ENCODE assay signal across 2 cellular contexts in the genomic region with DNA sequence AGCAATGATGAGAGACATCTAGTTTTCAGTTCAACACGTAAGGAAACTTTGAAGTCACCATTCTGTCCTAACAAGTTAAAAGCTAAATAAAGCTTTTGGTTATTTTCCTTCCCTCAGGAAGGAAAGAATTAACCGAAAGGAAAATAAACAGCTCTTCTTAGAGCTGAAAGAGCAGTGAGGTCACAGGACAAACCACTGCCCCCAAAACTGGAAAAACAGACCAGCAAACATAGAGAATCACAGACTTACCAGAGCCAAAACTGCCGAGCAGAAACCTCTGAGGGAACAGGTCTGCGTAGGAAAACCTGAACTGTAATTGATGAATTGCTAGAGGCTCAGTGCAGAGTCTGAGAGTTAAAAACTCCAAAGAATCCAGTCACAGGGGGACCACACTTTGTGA.
TF ChIP-seq lines count a peak whose summit lies in the region.

No MANE protein-coding gene starts in this region.

TF ChIP-seq in GM23338, 12 proteins besides CTCF, POLR2A, EP300 and RAD21:
- TF ChIP-seq, protein P1, sequence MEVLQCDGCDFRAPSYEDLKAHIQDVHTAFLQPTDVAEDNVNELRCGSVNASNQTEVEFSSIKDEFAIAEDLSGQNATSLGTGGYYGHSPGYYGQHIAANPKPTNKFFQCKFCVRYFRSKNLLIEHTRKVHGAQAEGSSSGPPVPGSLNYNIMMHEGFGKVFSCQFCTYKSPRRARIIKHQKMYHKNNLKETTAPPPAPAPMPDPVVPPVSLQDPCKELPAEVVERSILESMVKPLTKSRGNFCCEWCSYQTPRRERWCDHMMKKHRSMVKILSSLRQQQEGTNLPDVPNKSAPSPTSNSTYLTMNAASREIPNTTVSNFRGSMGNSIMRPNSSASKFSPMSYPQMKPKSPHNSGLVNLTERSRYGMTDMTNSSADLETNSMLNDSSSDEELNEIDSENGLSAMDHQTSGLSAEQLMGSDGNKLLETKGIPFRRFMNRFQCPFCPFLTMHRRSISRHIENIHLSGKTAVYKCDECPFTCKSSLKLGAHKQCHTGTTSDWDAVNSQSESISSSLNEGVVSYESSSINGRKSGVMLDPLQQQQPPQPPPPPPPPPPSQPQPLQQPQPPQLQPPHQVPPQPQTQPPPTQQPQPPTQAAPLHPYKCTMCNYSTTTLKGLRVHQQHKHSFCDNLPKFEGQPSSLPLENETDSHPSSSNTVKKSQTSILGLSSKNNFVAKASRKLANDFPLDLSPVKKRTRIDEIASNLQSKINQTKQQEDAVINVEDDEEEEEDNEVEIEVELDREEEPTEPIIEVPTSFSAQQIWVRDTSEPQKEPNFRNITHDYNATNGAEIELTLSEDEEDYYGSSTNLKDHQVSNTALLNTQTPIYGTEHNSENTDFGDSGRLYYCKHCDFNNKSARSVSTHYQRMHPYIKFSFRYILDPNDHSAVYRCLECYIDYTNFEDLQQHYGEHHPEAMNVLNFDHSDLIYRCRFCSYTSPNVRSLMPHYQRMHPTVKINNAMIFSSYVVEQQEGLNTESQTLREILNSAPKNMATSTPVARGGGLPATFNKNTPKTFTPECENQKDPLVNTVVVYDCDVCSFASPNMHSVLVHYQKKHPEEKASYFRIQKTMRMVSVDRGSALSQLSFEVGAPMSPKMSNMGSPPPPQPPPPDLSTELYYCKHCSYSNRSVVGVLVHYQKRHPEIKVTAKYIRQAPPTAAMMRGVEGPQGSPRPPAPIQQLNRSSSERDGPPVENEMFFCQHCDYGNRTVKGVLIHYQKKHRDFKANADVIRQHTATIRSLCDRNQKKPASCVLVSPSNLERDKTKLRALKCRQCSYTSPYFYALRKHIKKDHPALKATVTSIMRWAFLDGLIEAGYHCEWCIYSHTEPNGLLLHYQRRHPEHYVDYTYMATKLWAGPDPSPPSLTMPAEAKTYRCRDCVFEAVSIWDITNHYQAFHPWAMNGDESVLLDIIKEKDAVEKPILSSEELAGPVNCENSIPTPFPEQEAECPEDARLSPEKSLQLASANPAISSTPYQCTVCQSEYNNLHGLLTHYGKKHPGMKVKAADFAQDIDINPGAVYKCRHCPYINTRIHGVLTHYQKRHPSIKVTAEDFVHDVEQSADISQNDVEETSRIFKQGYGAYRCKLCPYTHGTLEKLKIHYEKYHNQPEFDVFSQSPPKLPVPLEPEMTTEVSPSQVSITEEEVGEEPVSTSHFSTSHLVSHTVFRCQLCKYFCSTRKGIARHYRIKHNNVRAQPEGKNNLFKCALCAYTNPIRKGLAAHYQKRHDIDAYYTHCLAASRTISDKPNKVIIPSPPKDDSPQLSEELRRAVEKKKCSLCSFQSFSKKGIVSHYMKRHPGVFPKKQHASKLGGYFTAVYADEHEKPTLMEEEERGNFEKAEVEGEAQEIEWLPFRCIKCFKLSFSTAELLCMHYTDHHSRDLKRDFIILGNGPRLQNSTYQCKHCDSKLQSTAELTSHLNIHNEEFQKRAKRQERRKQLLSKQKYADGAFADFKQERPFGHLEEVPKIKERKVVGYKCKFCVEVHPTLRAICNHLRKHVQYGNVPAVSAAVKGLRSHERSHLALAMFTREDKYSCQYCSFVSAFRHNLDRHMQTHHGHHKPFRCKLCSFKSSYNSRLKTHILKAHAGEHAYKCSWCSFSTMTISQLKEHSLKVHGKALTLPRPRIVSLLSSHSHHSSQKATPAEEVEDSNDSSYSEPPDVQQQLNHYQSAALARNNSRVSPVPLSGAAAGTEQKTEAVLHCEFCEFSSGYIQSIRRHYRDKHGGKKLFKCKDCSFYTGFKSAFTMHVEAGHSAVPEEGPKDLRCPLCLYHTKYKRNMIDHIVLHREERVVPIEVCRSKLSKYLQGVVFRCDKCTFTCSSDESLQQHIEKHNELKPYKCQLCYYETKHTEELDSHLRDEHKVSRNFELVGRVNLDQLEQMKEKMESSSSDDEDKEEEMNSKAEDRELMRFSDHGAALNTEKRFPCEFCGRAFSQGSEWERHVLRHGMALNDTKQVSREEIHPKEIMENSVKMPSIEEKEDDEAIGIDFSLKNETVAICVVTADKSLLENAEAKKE (CRISPR knock-in tag; IDR thresholded peaks at IDR 0.05) = no peak
- TF ChIP-seq ZNF114 (CRISPR knock-in tag; IDR thresholded peaks at IDR 0.05) (no peak), EZH2phosphoT487 (IDR thresholded peaks at IDR 0.05; ENCODE audit: unreplicated experiment) (no peak), STAT1 (IDR thresholded peaks at IDR 0.05; ENCODE audit: unreplicated experiment) (no peak), POLR2AphosphoS5 (IDR thresholded peaks at IDR 0.05; ENCODE audit: low read depth) (no peak), ZNF331 (CRISPR knock-in tag; IDR thresholded peaks at IDR 0.05; ENCODE audit: low read depth) (no peak), EZH2 (IDR thresholded peaks at IDR 0.05; ENCODE audit: low read depth, unreplicated experiment) (no peak), JUNB (IDR thresholded peaks at IDR 0.05; ENCODE audit: unreplicated experiment) (no peak)
- TF ChIP-seq, protein P2, sequence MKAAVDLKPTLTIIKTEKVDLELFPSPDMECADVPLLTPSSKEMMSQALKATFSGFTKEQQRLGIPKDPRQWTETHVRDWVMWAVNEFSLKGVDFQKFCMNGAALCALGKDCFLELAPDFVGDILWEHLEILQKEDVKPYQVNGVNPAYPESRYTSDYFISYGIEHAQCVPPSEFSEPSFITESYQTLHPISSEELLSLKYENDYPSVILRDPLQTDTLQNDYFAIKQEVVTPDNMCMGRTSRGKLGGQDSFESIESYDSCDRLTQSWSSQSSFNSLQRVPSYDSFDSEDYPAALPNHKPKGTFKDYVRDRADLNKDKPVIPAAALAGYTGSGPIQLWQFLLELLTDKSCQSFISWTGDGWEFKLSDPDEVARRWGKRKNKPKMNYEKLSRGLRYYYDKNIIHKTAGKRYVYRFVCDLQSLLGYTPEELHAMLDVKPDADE (IDR thresholded peaks at IDR 0.05) = no peak
- TF ChIP-seq, protein P3, sequence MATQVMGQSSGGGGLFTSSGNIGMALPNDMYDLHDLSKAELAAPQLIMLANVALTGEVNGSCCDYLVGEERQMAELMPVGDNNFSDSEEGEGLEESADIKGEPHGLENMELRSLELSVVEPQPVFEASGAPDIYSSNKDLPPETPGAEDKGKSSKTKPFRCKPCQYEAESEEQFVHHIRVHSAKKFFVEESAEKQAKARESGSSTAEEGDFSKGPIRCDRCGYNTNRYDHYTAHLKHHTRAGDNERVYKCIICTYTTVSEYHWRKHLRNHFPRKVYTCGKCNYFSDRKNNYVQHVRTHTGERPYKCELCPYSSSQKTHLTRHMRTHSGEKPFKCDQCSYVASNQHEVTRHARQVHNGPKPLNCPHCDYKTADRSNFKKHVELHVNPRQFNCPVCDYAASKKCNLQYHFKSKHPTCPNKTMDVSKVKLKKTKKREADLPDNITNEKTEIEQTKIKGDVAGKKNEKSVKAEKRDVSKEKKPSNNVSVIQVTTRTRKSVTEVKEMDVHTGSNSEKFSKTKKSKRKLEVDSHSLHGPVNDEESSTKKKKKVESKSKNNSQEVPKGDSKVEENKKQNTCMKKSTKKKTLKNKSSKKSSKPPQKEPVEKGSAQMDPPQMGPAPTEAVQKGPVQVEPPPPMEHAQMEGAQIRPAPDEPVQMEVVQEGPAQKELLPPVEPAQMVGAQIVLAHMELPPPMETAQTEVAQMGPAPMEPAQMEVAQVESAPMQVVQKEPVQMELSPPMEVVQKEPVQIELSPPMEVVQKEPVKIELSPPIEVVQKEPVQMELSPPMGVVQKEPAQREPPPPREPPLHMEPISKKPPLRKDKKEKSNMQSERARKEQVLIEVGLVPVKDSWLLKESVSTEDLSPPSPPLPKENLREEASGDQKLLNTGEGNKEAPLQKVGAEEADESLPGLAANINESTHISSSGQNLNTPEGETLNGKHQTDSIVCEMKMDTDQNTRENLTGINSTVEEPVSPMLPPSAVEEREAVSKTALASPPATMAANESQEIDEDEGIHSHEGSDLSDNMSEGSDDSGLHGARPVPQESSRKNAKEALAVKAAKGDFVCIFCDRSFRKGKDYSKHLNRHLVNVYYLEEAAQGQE (IDR thresholded peaks at IDR 0.05; ENCODE audit: unreplicated experiment) = no peak

TF ChIP-seq in K562, 482 proteins besides CTCF, POLR2A, EP300 and RAD21:
- TF ChIP-seq IRF2 (CRISPR knock-in tag; IDR thresholded peaks at IDR 0.05) = no peak
- no peak for TF ChIP-seq RBM15 (IDR thresholded peaks at IDR 0.05; ENCODE audit: insufficient read depth, low read length)
- no peak for TF ChIP-seq POLR2B (IDR thresholded peaks at IDR 0.05; ENCODE audit: low read depth, partially characterized antibody)
- TF ChIP-seq NFE2L1 (tag; IDR thresholded peaks at IDR 0.05; ENCODE audit: borderline replicate concordance, low read depth) = no peak
- no peak for TF ChIP-seq BCL6 (CRISPR knock-in tag; IDR thresholded peaks at IDR 0.05)
- no peak for TF ChIP-seq HDGF (IDR thresholded peaks at IDR 0.05)
- TF ChIP-seq TOE1 (IDR thresholded peaks at IDR 0.05; ENCODE audit: borderline replicate concordance) = no peak
- TF ChIP-seq TOE1 (CRISPR knock-in tag; IDR thresholded peaks at IDR 0.05; ENCODE audit: borderline replicate concordance, low read depth) = no peak
- TF ChIP-seq ZNF324 (CRISPR knock-in tag; IDR thresholded peaks at IDR 0.05) = no peak
- TF ChIP-seq RFX7 (CRISPR knock-in tag; IDR thresholded peaks at IDR 0.05) = no peak
- TF ChIP-seq ZNF644 (tag; IDR thresholded peaks at IDR 0.05; ENCODE audit: low read depth) = no peak
- no peak for TF ChIP-seq NFRKB (IDR thresholded peaks at IDR 0.05; ENCODE audit: low read depth)
- TF ChIP-seq, protein P4, sequence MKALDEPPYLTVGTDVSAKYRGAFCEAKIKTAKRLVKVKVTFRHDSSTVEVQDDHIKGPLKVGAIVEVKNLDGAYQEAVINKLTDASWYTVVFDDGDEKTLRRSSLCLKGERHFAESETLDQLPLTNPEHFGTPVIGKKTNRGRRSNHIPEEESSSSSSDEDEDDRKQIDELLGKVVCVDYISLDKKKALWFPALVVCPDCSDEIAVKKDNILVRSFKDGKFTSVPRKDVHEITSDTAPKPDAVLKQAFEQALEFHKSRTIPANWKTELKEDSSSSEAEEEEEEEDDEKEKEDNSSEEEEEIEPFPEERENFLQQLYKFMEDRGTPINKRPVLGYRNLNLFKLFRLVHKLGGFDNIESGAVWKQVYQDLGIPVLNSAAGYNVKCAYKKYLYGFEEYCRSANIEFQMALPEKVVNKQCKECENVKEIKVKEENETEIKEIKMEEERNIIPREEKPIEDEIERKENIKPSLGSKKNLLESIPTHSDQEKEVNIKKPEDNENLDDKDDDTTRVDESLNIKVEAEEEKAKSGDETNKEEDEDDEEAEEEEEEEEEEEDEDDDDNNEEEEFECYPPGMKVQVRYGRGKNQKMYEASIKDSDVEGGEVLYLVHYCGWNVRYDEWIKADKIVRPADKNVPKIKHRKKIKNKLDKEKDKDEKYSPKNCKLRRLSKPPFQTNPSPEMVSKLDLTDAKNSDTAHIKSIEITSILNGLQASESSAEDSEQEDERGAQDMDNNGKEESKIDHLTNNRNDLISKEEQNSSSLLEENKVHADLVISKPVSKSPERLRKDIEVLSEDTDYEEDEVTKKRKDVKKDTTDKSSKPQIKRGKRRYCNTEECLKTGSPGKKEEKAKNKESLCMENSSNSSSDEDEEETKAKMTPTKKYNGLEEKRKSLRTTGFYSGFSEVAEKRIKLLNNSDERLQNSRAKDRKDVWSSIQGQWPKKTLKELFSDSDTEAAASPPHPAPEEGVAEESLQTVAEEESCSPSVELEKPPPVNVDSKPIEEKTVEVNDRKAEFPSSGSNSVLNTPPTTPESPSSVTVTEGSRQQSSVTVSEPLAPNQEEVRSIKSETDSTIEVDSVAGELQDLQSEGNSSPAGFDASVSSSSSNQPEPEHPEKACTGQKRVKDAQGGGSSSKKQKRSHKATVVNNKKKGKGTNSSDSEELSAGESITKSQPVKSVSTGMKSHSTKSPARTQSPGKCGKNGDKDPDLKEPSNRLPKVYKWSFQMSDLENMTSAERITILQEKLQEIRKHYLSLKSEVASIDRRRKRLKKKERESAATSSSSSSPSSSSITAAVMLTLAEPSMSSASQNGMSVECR (CRISPR knock-in tag; IDR thresholded peaks at IDR 0.05) = no peak
- TF ChIP-seq TRIM24 (IDR thresholded peaks at IDR 0.05) = no peak
- TF ChIP-seq, protein P5, sequence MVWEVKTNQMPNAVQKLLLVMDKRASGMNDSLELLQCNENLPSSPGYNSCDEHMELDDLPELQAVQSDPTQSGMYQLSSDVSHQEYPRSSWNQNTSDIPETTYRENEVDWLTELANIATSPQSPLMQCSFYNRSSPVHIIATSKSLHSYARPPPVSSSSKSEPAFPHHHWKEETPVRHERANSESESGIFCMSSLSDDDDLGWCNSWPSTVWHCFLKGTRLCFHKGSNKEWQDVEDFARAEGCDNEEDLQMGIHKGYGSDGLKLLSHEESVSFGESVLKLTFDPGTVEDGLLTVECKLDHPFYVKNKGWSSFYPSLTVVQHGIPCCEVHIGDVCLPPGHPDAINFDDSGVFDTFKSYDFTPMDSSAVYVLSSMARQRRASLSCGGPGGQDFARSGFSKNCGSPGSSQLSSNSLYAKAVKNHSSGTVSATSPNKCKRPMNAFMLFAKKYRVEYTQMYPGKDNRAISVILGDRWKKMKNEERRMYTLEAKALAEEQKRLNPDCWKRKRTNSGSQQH (CRISPR knock-in tag; IDR thresholded peaks at IDR 0.05) = no peak
